Comparison of ENCODE assay signal across 18 cellular contexts in the genomic region with DNA sequence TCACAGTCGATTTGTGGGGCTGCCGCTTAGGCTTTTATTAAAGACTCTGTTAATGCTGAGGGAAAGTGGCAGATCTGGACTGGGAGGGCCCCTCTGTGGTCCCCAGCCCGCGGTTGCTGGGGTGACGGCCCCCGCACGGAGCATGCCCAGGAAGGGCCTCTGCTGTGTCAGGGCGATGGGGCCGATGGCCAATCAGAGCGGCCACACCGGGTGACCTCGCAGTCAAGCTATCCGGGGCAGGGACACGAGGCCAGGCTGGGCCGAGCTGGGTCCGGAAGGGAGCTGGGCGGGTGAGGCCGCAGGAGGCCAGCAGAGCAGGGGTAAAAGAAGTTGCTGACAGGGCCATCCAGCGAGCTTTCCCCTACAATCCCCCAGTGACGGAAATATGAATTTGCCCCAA.
DNase-seq lines count a peak whose midpoint lies in the region; ATAC-seq, FAIRE-seq and TF ChIP-seq lines count a peak whose summit lies in the region.
"Had no signal": no experiment of that assay in that cellular context is flagged by ENCODE, and none has a peak within 500 bp of the region (broad histone marks: within the 10 kb centered on the region; RNA-seq: fewer than 3 reads in every experiment).

No MANE protein-coding gene starts in this region.

- H3K4me3 ChIP-seq in esophagus muscularis mucosa (no peak overlapping the region), muscle layer of colon (ENCODE audit: low read depth in 1 of 2, low read length in 2 of 2) (no peak overlapping the region)
- H3K4me3 ChIP-seq: colonic mucosa, mucosa of descending colon, skin epidermis, tibial artery had no signal

- no peak for TF ChIP-seq POLR2A in esophagus muscularis mucosa (IDR thresholded peaks at IDR 0.05; ENCODE audit: low read depth)

- no peak overlapping the region for H3K9ac ChIP-seq in muscle layer of colon (ENCODE audit: low read length)

- H3K27me3 ChIP-seq in esophagus muscularis mucosa (no peaks in the 10 kb centered on the region), muscle layer of colon (ENCODE audit: control insufficient read depth in 1 of 2, insufficient read depth in 2 of 2, low read length in 2 of 2) (no peaks in the 10 kb centered on the region)
- H3K27me3 ChIP-seq: BE2C, colonic mucosa, tibial artery had no signal

- H3K27ac ChIP-seq in esophagus muscularis mucosa (replicated peaks in 1 of 4): peak overlapping the region in 3 of 4 donors; percentile 39 to 87 (median 85)
- peak overlapping the region; percentile 36 for H3K27ac ChIP-seq in muscle layer of colon (ENCODE audit: low read depth, low read length)
- H3K27ac ChIP-seq: colonic mucosa, epithelial cell of prostate, tibial artery had no signal

- TF ChIP-seq EP300 in Ishikawa (IDR thresholded peaks at IDR 0.05; ENCODE audit: borderline replicate concordance) (no peak), esophagus muscularis mucosa (IDR thresholded peaks at IDR 0.05) (no peak)

- H3K9me3 ChIP-seq in esophagus muscularis mucosa (no peaks in the 10 kb centered on the region), muscle layer of colon (ENCODE audit: low read length) (no peaks in the 10 kb centered on the region)
- H3K9me3 ChIP-seq: BE2C, colonic mucosa, mucosa of descending colon, tibial artery had no signal

- no peak for ATAC-seq in HG03521 (IDR thresholded peaks at IDR 0.05; ENCODE audit: unreplicated experiment)

- intact Hi-C loops in esophagus muscularis mucosa (cut with DNase I): no loop called here

- FAIRE-seq in urothelium cell line (lab: Jason Lieb, UNC): no peak
- FAIRE-seq: GM18507, keratinocyte had no signal

- no peak for TF ChIP-seq CTCF in esophagus muscularis mucosa (IDR thresholded peaks at IDR 0.05)

- H3K4me1 ChIP-seq in esophagus muscularis mucosa: peaks cover 0 to 79% (median 77%) of the 10 kb centered on the region in 4 donors
- H3K4me1 ChIP-seq in muscle layer of colon (ENCODE audit: insufficient read depth, low read length): peaks cover 69% of the 10 kb centered on the region
- H3K4me1 ChIP-seq: BE2C, colonic mucosa had no signal

- no peak for TF ChIP-seq RAD21 in Ishikawa (IDR thresholded peaks at IDR 0.05; ENCODE audit: low read depth)

- H3K36me3 ChIP-seq in esophagus muscularis mucosa (peaks cover 6 to 71% (median 46%) of the 10 kb centered on the region in 4 donors), muscle layer of colon (ENCODE audit: insufficient read depth, low read length) (peaks cover 36% of the 10 kb centered on the region)
- H3K36me3 ChIP-seq: colonic mucosa had no signal

- 65% methylated on average over 15 of the region's 20 CpGs for WGBS in esophagus muscularis mucosa

- no peak for DNase-seq in esophagus muscularis mucosa (ENCODE audit: extremely low spot score)
- DNase-seq in urothelium cell line (ENCODE audit: low spot score): peak; percentile 25
- no peak for DNase-seq in HUDEP-2 (lab: John Stamatoyannopoulos, UW; ENCODE audit: unreplicated experiment in 76 of 76)
- no peak for DNase-seq in SKM-1 treated with dmso at 0.1 percent for 144 hours (lab: John Stamatoyannopoulos, UW; ENCODE audit: unreplicated experiment)
- DNase-seq: activated naive CD4-positive, alpha-beta T cell treated with anti-CD3 and anti-CD28 coated beads, Interleukin-2, amount 10 ng/mL, durations not matched to agents 7 days and 5 days; BE2C; NCI-H2227 treated with DMSO at 0.1 percent for 48 hours; Right ventricle myocardium superior; tibial artery had no signal

TF ChIP-seq in Ishikawa, 13 proteins besides CTCF, POLR2A, EP300 and RAD21:
- no peak for TF ChIP-seq TCF12 (IDR thresholded peaks at IDR 0.05; ENCODE audit: low read depth)
- TF ChIP-seq, protein P1, sequence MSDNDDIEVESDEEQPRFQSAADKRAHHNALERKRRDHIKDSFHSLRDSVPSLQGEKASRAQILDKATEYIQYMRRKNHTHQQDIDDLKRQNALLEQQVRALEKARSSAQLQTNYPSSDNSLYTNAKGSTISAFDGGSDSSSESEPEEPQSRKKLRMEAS (IDR thresholded peaks at IDR 0.05): peak; percentile 59
